1 cellular context compared by ENCODE assay signal in genomic region chr19:38401148-38401547, GRCh38.
TF ChIP-seq lines count a peak whose summit lies in the region.

No MANE protein-coding gene starts in this region.

TF ChIP-seq in SK-N-SH, 30 proteins besides CTCF, POLR2A, EP300 and RAD21 (continued from another document):
- TF ChIP-seq USF2 (IDR thresholded peaks at IDR 0.05; ENCODE audit: borderline replicate concordance, low read depth, low read length): no peak
- TF ChIP-seq CHD2 (IDR thresholded peaks at IDR 0.05; ENCODE audit: low read length, partially characterized antibody): no peak
- peak; percentile 18; the same call in 1 of the 2 replicates for TF ChIP-seq POLR2AphosphoS5 (IDR thresholded peaks at IDR 0.05; ENCODE audit: low read depth, low read length)
TF ChIP-seq in SK-N-SH: peak in this region for 1.
